ENCODE assay signal across 10 cellular contexts in the genomic region with DNA sequence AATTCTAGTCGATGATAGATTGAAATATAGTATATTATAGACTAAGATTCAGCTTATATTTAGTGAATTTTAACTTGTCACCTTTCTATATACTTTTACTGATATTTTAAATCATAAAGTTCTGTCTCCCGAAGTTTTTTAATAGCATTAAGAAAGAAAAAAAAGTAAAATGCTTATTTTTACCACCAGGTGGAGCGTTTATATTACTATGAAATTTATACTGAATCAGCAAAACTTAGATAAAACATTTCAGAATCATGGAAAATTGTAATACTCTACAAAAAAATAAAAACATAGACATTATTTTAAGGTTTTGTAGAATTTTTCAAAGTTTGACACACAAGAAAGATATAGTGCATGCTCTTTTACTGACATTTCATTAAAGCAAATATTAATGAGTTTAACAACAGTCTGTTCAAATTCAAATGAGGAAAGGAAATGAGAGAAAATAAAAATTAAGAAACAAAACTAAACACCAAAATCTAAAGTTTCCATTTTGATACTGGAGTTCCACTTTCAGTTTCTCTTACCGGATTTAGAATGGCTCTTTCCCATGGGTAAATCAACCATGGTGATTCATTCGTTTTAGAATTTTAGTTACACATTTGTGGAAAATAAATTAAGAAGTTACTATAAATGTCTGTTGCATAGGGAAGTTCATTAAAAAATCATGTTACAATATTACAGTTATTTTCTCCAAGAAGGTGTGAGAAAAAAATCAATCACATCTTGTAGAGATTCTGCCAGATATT.
DNase-seq lines count a peak whose midpoint lies in the region; ATAC-seq, FAIRE-seq and TF ChIP-seq lines count a peak whose summit lies in the region.
"Had no signal": no experiment of that assay in that cellular context is flagged by ENCODE, and none has a peak within 500 bp of the region (broad histone marks: within the 10 kb centered on the region; RNA-seq: fewer than 3 reads in every experiment).

No MANE protein-coding gene starts in this region.

- intact Hi-C loops in head of caudate nucleus (cut with DNase I), result no loop called here

- peak overlapping the region in 2 of 3 donors; percentile 20 to 26 for H3K4me3 ChIP-seq in liver (ENCODE audit: low read depth in 1 of 3, low read length in 3 of 3)
- H3K4me3 ChIP-seq in gastroesophageal sphincter, result no peak overlapping the region

- H3K4me1 ChIP-seq in liver (ENCODE audit: control insufficient read depth in 4 of 4, insufficient read depth in 4 of 4, low read length in 3 of 4), result no peaks in the 10 kb centered on the region
- H3K4me1 ChIP-seq in gastroesophageal sphincter, result no peaks in the 10 kb centered on the region

- TF ChIP-seq CTCF in liver (IDR thresholded peaks at IDR 0.05; ENCODE audit: low read depth, low read length, missing input control) (peak; percentile 14), gastroesophageal sphincter (IDR thresholded peaks at IDR 0.05) (peak in 1 of 4 experiments; percentile 18)

- no peak for TF ChIP-seq EP300 in gastroesophageal sphincter (IDR thresholded peaks at IDR 0.05)

- peak; percentile 9 for DNase-seq in CD1c-positive myeloid dendritic cell (ENCODE audit: extremely low spot score)
- DNase-seq in head of caudate nucleus, result no peak
- DNase-seq in stimulated activated naive CD4-positive, alpha-beta T cell (lab: John Stamatoyannopoulos, UW), result no peak
- DNase-seq: activated CD4-positive, alpha-beta T cell treated with anti-CD3 and anti-CD28 coated beads, Interleukin-2, amount 50 U/mL, for 4 hours; esophagus squamous epithelium had no signal

- TF ChIP-seq RAD21 in liver (IDR thresholded peaks at IDR 0.05), result peak; percentile 29 to 41

- peak overlapping the region in 1 of 2 donors; percentile 25 for H3K27ac ChIP-seq in liver (ENCODE audit: low read depth in 1 of 2, low read length in 2 of 2)
- H3K27ac ChIP-seq in gastroesophageal sphincter, result no peak overlapping the region
- H3K27ac ChIP-seq: esophagus squamous epithelium had no signal

- H3K36me3 ChIP-seq in liver (ENCODE audit: control insufficient read depth in 4 of 4, insufficient read depth in 3 of 4, low read depth in 1 of 4, low read length in 3 of 4), result no peaks in the 10 kb centered on the region
- H3K36me3 ChIP-seq in gastroesophageal sphincter, result no peaks in the 10 kb centered on the region
- H3K36me3 ChIP-seq: esophagus squamous epithelium had no signal

- no peak for TF ChIP-seq POLR2A in gastroesophageal sphincter (IDR thresholded peaks at IDR 0.05)

- FAIRE-seq in TTC549 (lab: Jason Lieb, UNC), result peak; percentile 53

- H3K9ac ChIP-seq in liver (ENCODE audit: low read depth in 1 of 2, low read length in 2 of 2), result peak overlapping the region in 1 of 2 donors; percentile 39

- ATAC-seq in HG03442 (IDR thresholded peaks at IDR 0.05; ENCODE audit: unreplicated experiment) (peak; percentile 52), HG02970 (IDR thresholded peaks at IDR 0.05; ENCODE audit: low FRiP score, unreplicated experiment) (no peak), gastroesophageal sphincter (no peak)

- H3K27me3 ChIP-seq in liver (ENCODE audit: control insufficient read depth in 4 of 4, insufficient read depth in 4 of 4, low read length in 3 of 4) (no peaks in the 10 kb centered on the region), gastroesophageal sphincter (no peaks in the 10 kb centered on the region)
- H3K27me3 ChIP-seq: esophagus squamous epithelium had no signal

- no peaks in the 10 kb centered on the region for H3K9me3 ChIP-seq in liver (ENCODE audit: control insufficient read depth in 4 of 4, low read length in 3 of 4)
- H3K9me3 ChIP-seq in gastroesophageal sphincter, result no peaks in the 10 kb centered on the region
- H3K9me3 ChIP-seq: esophagus squamous epithelium had no signal

- 31% methylated on average over 5 of the region's 5 CpGs for WGBS in liver
- 21 to 44% methylated on average over 5 of the region's 5 CpGs for WGBS in gastroesophageal sphincter (ENCODE audit: low coverage in 1 of 2), 2 donors

TF ChIP-seq in liver, 16 proteins besides CTCF, POLR2A, EP300 and RAD21:
- TF ChIP-seq RXRA (IDR thresholded peaks at IDR 0.05) (no peak), HNF4A (conservative IDR thresholded peaks at IDR 0.05) (no peak), TAF1 (conservative IDR thresholded peaks at IDR 0.05) (no peak), HNF4G (IDR thresholded peaks at IDR 0.05) (no peak), NR2F2 (IDR thresholded peaks at IDR 0.05) (no peak), GABPA (IDR thresholded peaks at IDR 0.05 in 1 of 2, conservative IDR thresholded peaks at IDR 0.05 in 1 of 2) (no peak), EGR1 (IDR thresholded peaks at IDR 0.05; ENCODE audit: low read depth in 2 of 2) (no peak), JUND (IDR thresholded peaks at IDR 0.05) (no peak), FOXA2 (IDR thresholded peaks at IDR 0.05) (no peak), YY1 (IDR thresholded peaks at IDR 0.05) (no peak), FOXA1 (IDR thresholded peaks at IDR 0.05) (no peak), SP1 (IDR thresholded peaks at IDR 0.05) (no peak)
- TF ChIP-seq, protein P1, sequence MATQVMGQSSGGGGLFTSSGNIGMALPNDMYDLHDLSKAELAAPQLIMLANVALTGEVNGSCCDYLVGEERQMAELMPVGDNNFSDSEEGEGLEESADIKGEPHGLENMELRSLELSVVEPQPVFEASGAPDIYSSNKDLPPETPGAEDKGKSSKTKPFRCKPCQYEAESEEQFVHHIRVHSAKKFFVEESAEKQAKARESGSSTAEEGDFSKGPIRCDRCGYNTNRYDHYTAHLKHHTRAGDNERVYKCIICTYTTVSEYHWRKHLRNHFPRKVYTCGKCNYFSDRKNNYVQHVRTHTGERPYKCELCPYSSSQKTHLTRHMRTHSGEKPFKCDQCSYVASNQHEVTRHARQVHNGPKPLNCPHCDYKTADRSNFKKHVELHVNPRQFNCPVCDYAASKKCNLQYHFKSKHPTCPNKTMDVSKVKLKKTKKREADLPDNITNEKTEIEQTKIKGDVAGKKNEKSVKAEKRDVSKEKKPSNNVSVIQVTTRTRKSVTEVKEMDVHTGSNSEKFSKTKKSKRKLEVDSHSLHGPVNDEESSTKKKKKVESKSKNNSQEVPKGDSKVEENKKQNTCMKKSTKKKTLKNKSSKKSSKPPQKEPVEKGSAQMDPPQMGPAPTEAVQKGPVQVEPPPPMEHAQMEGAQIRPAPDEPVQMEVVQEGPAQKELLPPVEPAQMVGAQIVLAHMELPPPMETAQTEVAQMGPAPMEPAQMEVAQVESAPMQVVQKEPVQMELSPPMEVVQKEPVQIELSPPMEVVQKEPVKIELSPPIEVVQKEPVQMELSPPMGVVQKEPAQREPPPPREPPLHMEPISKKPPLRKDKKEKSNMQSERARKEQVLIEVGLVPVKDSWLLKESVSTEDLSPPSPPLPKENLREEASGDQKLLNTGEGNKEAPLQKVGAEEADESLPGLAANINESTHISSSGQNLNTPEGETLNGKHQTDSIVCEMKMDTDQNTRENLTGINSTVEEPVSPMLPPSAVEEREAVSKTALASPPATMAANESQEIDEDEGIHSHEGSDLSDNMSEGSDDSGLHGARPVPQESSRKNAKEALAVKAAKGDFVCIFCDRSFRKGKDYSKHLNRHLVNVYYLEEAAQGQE (IDR thresholded peaks at IDR 0.05), result no peak
- TF ChIP-seq, protein P2, sequence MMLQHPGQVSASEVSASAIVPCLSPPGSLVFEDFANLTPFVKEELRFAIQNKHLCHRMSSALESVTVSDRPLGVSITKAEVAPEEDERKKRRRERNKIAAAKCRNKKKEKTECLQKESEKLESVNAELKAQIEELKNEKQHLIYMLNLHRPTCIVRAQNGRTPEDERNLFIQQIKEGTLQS (IDR thresholded peaks at IDR 0.05), result no peak
- TF ChIP-seq, protein P3, sequence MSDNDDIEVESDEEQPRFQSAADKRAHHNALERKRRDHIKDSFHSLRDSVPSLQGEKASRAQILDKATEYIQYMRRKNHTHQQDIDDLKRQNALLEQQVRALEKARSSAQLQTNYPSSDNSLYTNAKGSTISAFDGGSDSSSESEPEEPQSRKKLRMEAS (IDR thresholded peaks at IDR 0.05), result no peak
- TF ChIP-seq, protein P4, sequence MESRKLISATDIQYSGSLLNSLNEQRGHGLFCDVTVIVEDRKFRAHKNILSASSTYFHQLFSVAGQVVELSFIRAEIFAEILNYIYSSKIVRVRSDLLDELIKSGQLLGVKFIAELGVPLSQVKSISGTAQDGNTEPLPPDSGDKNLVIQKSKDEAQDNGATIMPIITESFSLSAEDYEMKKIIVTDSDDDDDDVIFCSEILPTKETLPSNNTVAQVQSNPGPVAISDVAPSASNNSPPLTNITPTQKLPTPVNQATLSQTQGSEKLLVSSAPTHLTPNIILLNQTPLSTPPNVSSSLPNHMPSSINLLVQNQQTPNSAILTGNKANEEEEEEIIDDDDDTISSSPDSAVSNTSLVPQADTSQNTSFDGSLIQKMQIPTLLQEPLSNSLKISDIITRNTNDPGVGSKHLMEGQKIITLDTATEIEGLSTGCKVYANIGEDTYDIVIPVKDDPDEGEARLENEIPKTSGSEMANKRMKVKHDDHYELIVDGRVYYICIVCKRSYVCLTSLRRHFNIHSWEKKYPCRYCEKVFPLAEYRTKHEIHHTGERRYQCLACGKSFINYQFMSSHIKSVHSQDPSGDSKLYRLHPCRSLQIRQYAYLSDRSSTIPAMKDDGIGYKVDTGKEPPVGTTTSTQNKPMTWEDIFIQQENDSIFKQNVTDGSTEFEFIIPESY (IDR thresholded peaks at IDR 0.05), result no peak
TF ChIP-seq in liver: peak in this region for 0.

Comparison
In these comparisons a context has a peak if more than half of its experiments do, and no peak if none do; other contexts are left out.
1. H3K4me3 ChIP-seq: peak in liver (2 of 3); none in gastroesophageal sphincter (0 of 2).